In genomic region chr6:122781716-122782115, GRCh38 we compare ENCODE assay signal across 24 cellular contexts. TPM values are rescaled to one million over a fixed set of nuclear protein-coding genes. Genes with fewer than 3 reads are reported as not detected.
"Had no signal": no experiment of that assay in that cellular context is flagged by ENCODE, and none has a peak within 500 bp of the region (broad histone marks: within the 10 kb centered on the region; RNA-seq: fewer than 3 reads in every experiment).

No MANE protein-coding gene starts in this region.

- DNase-seq: IMR-90, Karpas-422, KG1, MG63, NCI-H1092, NCI-H1105 treated with DMSO at 0.1 percent for 48 hours, NCI-H1417 treated with DMSO at 0.1 percent for 48 hours, NCI-H146, NCI-H1694 treated with DMSO at 0.1 percent for 48 hours, NCI-H1930, NCI-H2081, NCI-H2107, NCI-H2171 treated with DMSO at 0.1 percent for 48 hours, NCI-H2227 treated with DMSO at 0.1 percent for 48 hours, NCI-H524, NCI-H526 treated with DMSO at 0.1 percent for 48 hours, NCI-H774, Right ventricle myocardium superior, RPMI8226, SIG-M5 had no signal

- H3K4me3 ChIP-seq: MG63, SJSA1, SK-N-MC had no signal

- H3K4me1 ChIP-seq: SJSA1 had no signal

- H3K9me3 ChIP-seq: MG63, SJSA1 had no signal

- H3K27ac ChIP-seq: SJSA1, SK-N-MC had no signal

- H3K36me3 ChIP-seq: MG63, SJSA1 had no signal

RNA-seq across cellular contexts. Expression of gene FABP7, which starts 2.2 kb away (rescaled TPM):
- total RNA-seq: HT-29, IMR-90, NCI-H460, Right ventricle myocardium superior, SJSA1 had no signal
